In genomic region chrX:107731831-107732502, GRCh38 we compare ENCODE assay signal across 10 cellular contexts. TPM values are rescaled to one million over a fixed set of nuclear protein-coding genes. Genes with fewer than 3 reads are reported as not detected.
A peak's percentile ranks its signal among the peaks of the same experiment; 100 is the strongest.
DNase-seq lines count a peak whose midpoint lies in the region; ATAC-seq and TF ChIP-seq lines count a peak whose summit lies in the region.
"Had no signal": no experiment of that assay in that cellular context is flagged by ENCODE, and none has a peak within 500 bp of the region (broad histone marks: within the 10 kb centered on the region; RNA-seq: fewer than 3 reads in every experiment).

No MANE protein-coding gene starts in this region.

- H3K4me1 ChIP-seq in skeletal muscle satellite cell (ENCODE audit: control insufficient read depth, insufficient read depth, low read length): peaks cover 36% of the 10 kb centered on the region

- H3K9me3 ChIP-seq in skeletal muscle satellite cell (replicated peaks; ENCODE audit: low read length): no peaks in the 10 kb centered on the region
- H3K9me3 ChIP-seq in CD4-positive, alpha-beta T cell (ENCODE audit: control insufficient read depth, low read length): no peaks in the 10 kb centered on the region

- no peaks in the 10 kb centered on the region for H3K4me1 Mint-ChIP-seq in activated T-helper 1 cell treated with anti-CD3 and anti-CD28 coated beads, Interleukin-12 subunit alpha, Interleukin-12 subunit beta, Interleukin-2, Interleukin-4 antibody, amounts not matched to agents 30 ng/mL and 10 ng/mL and 1 ng/mL, durations not matched to agents 14 hours and 24 hours and 36 hours (ENCODE audit: low read depth)
- no peaks in the 10 kb centered on the region for H3K4me1 Mint-ChIP-seq in CD4-positive, alpha-beta T cell (ENCODE audit: low read depth)

- no peak for ATAC-seq in CD4-positive, alpha-beta T cell (ENCODE audit: poor library complexity)
- no peak for ATAC-seq in GM21526 (IDR thresholded peaks at IDR 0.05; ENCODE audit: low FRiP score, unreplicated experiment)

- POLR2A ChIA-PET in CD4-positive, alpha-beta T cell (lab: Charles Lee): no interaction called here

- H3K9ac ChIP-seq in skeletal muscle satellite cell (ENCODE audit: low read depth, low read length): no peak overlapping the region

- intact Hi-C loops in activated T-helper 1 cell treated with anti-CD3 and anti-CD28 coated beads, Interleukin-12 subunit alpha, Interleukin-12 subunit beta, Interleukin-2, Interleukin-4 antibody, amounts not matched to agents 30 ng/mL and 10 ng/mL and 1 ng/mL, durations not matched to agents 14 hours and 24 hours and 36 hours (cut with micrococcal nuclease): no loop called here
- intact Hi-C loops in CD4-positive, alpha-beta T cell (cut with DNase I, micrococcal nuclease): no loop called here

- H3K27ac ChIP-seq in CD4-positive, alpha-beta T cell (ENCODE audit: low read depth, low read length): no peak overlapping the region

- no peak overlapping the region for H3K4me3 ChIP-seq in skeletal muscle satellite cell (ENCODE audit: low read length)

- no peaks in the 10 kb centered on the region for H3K36me3 ChIP-seq in skeletal muscle satellite cell (ENCODE audit: insufficient read depth, low read length)

- no peaks in the 10 kb centered on the region for H3K27me3 ChIP-seq in skeletal muscle satellite cell (ENCODE audit: control insufficient read depth, insufficient read depth, low read length)
- H3K27me3 ChIP-seq in CD4-positive, alpha-beta T cell (ENCODE audit: control insufficient read depth, insufficient read depth, low read length): no peaks in the 10 kb centered on the region

- no peak for TF ChIP-seq CTCF in CD4-positive, alpha-beta T cell (IDR thresholded peaks at IDR 0.05)

- CTCF ChIA-PET in CD4-positive, alpha-beta T cell (lab: Charles Lee): no interaction called here

- H3K4me3 Mint-ChIP-seq in activated T-helper 1 cell treated with anti-CD3 and anti-CD28 coated beads, Interleukin-12 subunit alpha, Interleukin-12 subunit beta, Interleukin-2, Interleukin-4 antibody, amounts not matched to agents 30 ng/mL and 10 ng/mL and 1 ng/mL, durations not matched to agents 14 hours and 24 hours and 36 hours: no peak overlapping the region
- H3K4me3 Mint-ChIP-seq in CD4-positive, alpha-beta T cell: no peak overlapping the region
- H3K4me3 Mint-ChIP-seq: B cell had no signal

- no peaks in the 10 kb centered on the region for H3K27me3 Mint-ChIP-seq in activated T-helper 1 cell treated with anti-CD3 and anti-CD28 coated beads, Interleukin-12 subunit alpha, Interleukin-12 subunit beta, Interleukin-2, Interleukin-4 antibody, amounts not matched to agents 30 ng/mL and 10 ng/mL and 1 ng/mL, durations not matched to agents 14 hours and 24 hours and 36 hours (ENCODE audit: insufficient read depth)
- no peaks in the 10 kb centered on the region for H3K27me3 Mint-ChIP-seq in CD4-positive, alpha-beta T cell
- H3K27me3 Mint-ChIP-seq: B cell had no signal

- peak overlapping the region; percentile 23 for H3K4me2 ChIP-seq in skeletal muscle satellite cell (ENCODE audit: low read length)

- no peaks in the 10 kb centered on the region for H3K36me3 Mint-ChIP-seq in activated T-helper 1 cell treated with anti-CD3 and anti-CD28 coated beads, Interleukin-12 subunit alpha, Interleukin-12 subunit beta, Interleukin-2, Interleukin-4 antibody, amounts not matched to agents 30 ng/mL and 10 ng/mL and 1 ng/mL, durations not matched to agents 14 hours and 24 hours and 36 hours (ENCODE audit: low read depth)
- no peaks in the 10 kb centered on the region for H3K36me3 Mint-ChIP-seq in CD4-positive, alpha-beta T cell (ENCODE audit: low read depth)

- DNase-seq in NCI-H345 (lab: John Stamatoyannopoulos, UW) (peak; percentile 24), NCI-H345 treated with DMSO at 0.1 percent for 48 hours (lab: John Stamatoyannopoulos, UW; ENCODE audit: unreplicated experiment) (no peak), amniotic epithelial cell (ENCODE audit: low read depth) (peak; percentile 95), hippocampal formation (lab: John Stamatoyannopoulos, UW) (peak; percentile 52 to 62)
- no peak for DNase-seq in activated T-helper 1 cell treated with anti-CD3 and anti-CD28 coated beads, Interleukin-12 subunit alpha, Interleukin-12 subunit beta, Interleukin-2, Interleukin-4 antibody, amounts not matched to agents 30 ng/mL and 10 ng/mL and 1 ng/mL, durations not matched to agents 14 hours and 24 hours and 36 hours (ENCODE audit: low spot score)
- DNase-seq in CD4-positive, alpha-beta T cell: no peak

- H3K9me3 Mint-ChIP-seq in activated T-helper 1 cell treated with anti-CD3 and anti-CD28 coated beads, Interleukin-12 subunit alpha, Interleukin-12 subunit beta, Interleukin-2, Interleukin-4 antibody, amounts not matched to agents 30 ng/mL and 10 ng/mL and 1 ng/mL, durations not matched to agents 14 hours and 24 hours and 36 hours: no peaks in the 10 kb centered on the region
- H3K9me3 Mint-ChIP-seq in CD4-positive, alpha-beta T cell: no peaks in the 10 kb centered on the region

- no peak overlapping the region for H3K27ac Mint-ChIP-seq in activated T-helper 1 cell treated with anti-CD3 and anti-CD28 coated beads, Interleukin-12 subunit alpha, Interleukin-12 subunit beta, Interleukin-2, Interleukin-4 antibody, amounts not matched to agents 30 ng/mL and 10 ng/mL and 1 ng/mL, durations not matched to agents 14 hours and 24 hours and 36 hours
- no peak overlapping the region for H3K27ac Mint-ChIP-seq in CD4-positive, alpha-beta T cell
- H3K27ac Mint-ChIP-seq: B cell had no signal

RNA-seq across cellular contexts. Expression of gene TSC22D3, which starts 43.6 kb away (rescaled TPM):
- total RNA-seq in skeletal muscle satellite cell (2012; rRNA removed): 24.9 and 25.6 TPM in 2 replicates
- total RNA-seq in activated T-helper 1 cell treated with anti-CD3 and anti-CD28 coated beads, Interleukin-12 subunit alpha, Interleukin-12 subunit beta, Interleukin-2, Interleukin-4 antibody, amounts not matched to agents 30 ng/mL and 10 ng/mL and 1 ng/mL, durations not matched to agents 14 hours and 24 hours and 36 hours: 30.0 and 30.6 TPM in 2 replicates
- total RNA-seq in CD4-positive, alpha-beta T cell: 1,000 to 10,000 TPM; 3,132 to 3,144 TPM

RNA-seq across cellular contexts. Expression of gene NCBP2L, which starts 45.6 kb away (rescaled TPM):
- total RNA-seq in skeletal muscle satellite cell (2012; rRNA removed): not detected in 2 replicates
- not detected in 2 replicates for total RNA-seq in activated T-helper 1 cell treated with anti-CD3 and anti-CD28 coated beads, Interleukin-12 subunit alpha, Interleukin-12 subunit beta, Interleukin-2, Interleukin-4 antibody, amounts not matched to agents 30 ng/mL and 10 ng/mL and 1 ng/mL, durations not matched to agents 14 hours and 24 hours and 36 hours
- not detected for total RNA-seq in CD4-positive, alpha-beta T cell
- total RNA-seq: B cell; T-helper 1 cell treated with Interleukin-12 subunit alpha and Interleukin-12 subunit beta and Interleukin-4 antibody, amounts not matched to agents 30 ng/mL and 1 ng/mL, for 36 hours had no signal

Comparison
In these comparisons a context has a peak if more than half of its experiments do, and no peak if none do; other contexts are left out.
1. DNase-seq: peak in NCI-H345 (single experiment), amniotic epithelial cell (single experiment) and hippocampal formation (2 of 2); none in NCI-H345 treated with DMSO at 0.1 percent for 48 hours (single experiment), activated T-helper 1 cell treated with anti-CD3 and anti-CD28 coated beads, Interleukin-12 subunit alpha, Interleukin-12 subunit beta, Interleukin-2, Interleukin-4 antibody, amounts not matched to agents 30 ng/mL and 10 ng/mL and 1 ng/mL, durations not matched to agents 14 hours and 24 hours and 36 hours (single experiment) and CD4-positive, alpha-beta T cell (0 of 10).
2. RNA of gene TSC22D3, which starts 43.6 kb away (total RNA-seq): 3,132 to 3,144 TPM in CD4-positive, alpha-beta T cell; 30.0 to 30.6 TPM in activated T-helper 1 cell treated with anti-CD3 and anti-CD28 coated beads, Interleukin-12 subunit alpha, Interleukin-12 subunit beta, Interleukin-2, Interleukin-4 antibody, amounts not matched to agents 30 ng/mL and 10 ng/mL and 1 ng/mL, durations not matched to agents 14 hours and 24 hours and 36 hours; every median in the first group is over 10 times any median in the second.